Comparison of ENCODE assay signal across 15 cellular contexts in genomic region chr1:38418195-38419030, GRCh38.
A peak's percentile ranks its signal among the peaks of the same experiment; 100 is the strongest.
DNase-seq lines count a peak whose midpoint lies in the region; TF ChIP-seq lines count a peak whose summit lies in the region.
"Had no signal": no experiment of that assay in that cellular context is flagged by ENCODE, and none has a peak within 500 bp of the region (broad histone marks: within the 10 kb centered on the region; RNA-seq: fewer than 3 reads in every experiment).

No MANE protein-coding gene starts in this region.

- H3K4me3 Mint-ChIP-seq in nephron progenitor cell: no peak overlapping the region

- H3K9me3 Mint-ChIP-seq in nephron progenitor cell: peaks cover 36% of the 10 kb centered on the region

- peak overlapping the region; percentile 17 for H3K27ac Mint-ChIP-seq in nephron progenitor cell
- H3K27ac Mint-ChIP-seq: progenitor cell of endocrine pancreas had no signal

- TF ChIP-seq CTCF in nephron progenitor cell (IDR thresholded peaks at IDR 0.05) (no peak), foreskin fibroblast (IDR thresholded peaks at IDR 0.05; ENCODE audit: low read depth, low read length) (no peak)

- no peaks in the 10 kb centered on the region for H3K36me3 Mint-ChIP-seq in nephron progenitor cell (ENCODE audit: low read depth)

- peaks cover 10% of the 10 kb centered on the region for H3K4me1 Mint-ChIP-seq in nephron progenitor cell

- no peak overlapping the region for H3K4me3 ChIP-seq in foreskin fibroblast (ENCODE audit: low read depth in 1 of 2, low read length in 2 of 2)

- peaks cover 4% of the 10 kb centered on the region for H3K27me3 Mint-ChIP-seq in nephron progenitor cell (ENCODE audit: low read depth, poor library complexity)

- peak overlapping the region; percentile 11 for H3K27ac ChIP-seq in cingulate gyrus (ENCODE audit: low read depth, low read length)

- DNase-seq in DMS79 (lab: John Stamatoyannopoulos, UW): peak; percentile 91
- peak; percentile 86 for DNase-seq in NCI-H345 treated with DMSO at 0.1 percent for 48 hours (lab: John Stamatoyannopoulos, UW; ENCODE audit: unreplicated experiment)
- DNase-seq in nephron progenitor cell: no peak
- DNase-seq in HK-2 (ENCODE audit: unreplicated experiment): no peak
- DNase-seq in stimulated activated CD4-positive, alpha-beta T cell treated with anti-CD3 and anti-CD28 coated beads, Interleukin-4, amount 100 ng/mL, for 4 hours: no peak
- no peak for DNase-seq in foreskin fibroblast
- DNase-seq in KG1 (lab: John Stamatoyannopoulos, UW): no peak
- DNase-seq: activated effector memory CD4-positive, alpha-beta T cell treated with Interleukin-2 at 50 U/mL for 16 hours; IMR-90; NCI-H1048; NCI-H510A treated with DMSO at 0.1 percent for 48 hours; stimulated activated CD4-positive, alpha-beta T cell treated with anti-CD3 and anti-CD28 coated beads, Interleukin-15, amount 100 ng/mL, for 24 hours; SW 1271 had no signal

Comparison
In these comparisons a context has a peak if more than half of its experiments do, and no peak if none do; other contexts are left out.
1. DNase-seq: peak in DMS79 (single experiment) and NCI-H345 treated with DMSO at 0.1 percent for 48 hours (single experiment); none in nephron progenitor cell (single experiment), HK-2 (single experiment), stimulated activated CD4-positive, alpha-beta T cell treated with anti-CD3 and anti-CD28 coated beads, Interleukin-4, amount 100 ng/mL, for 4 hours (0 of 2), foreskin fibroblast (0 of 2) and KG1 (single experiment).